ENCODE assay signal across 9 cellular contexts in genomic region chr1:209235170-209235569, GRCh38.
"Had no signal": no experiment of that assay in that cellular context is flagged by ENCODE, and none has a peak within 500 bp of the region (broad histone marks: within the 10 kb centered on the region; RNA-seq: fewer than 3 reads in every experiment).

No MANE protein-coding gene starts in this region.

- FAIRE-seq: H54, HTR-8/SVneo had no signal

- H3K4me2 ChIP-seq: KMS-11 had no signal

- H2AFZ ChIP-seq: GM23248 had no signal

- DNase-seq: GM23248, GOT3, H9, HCEC 1CT, IMR-90, KBM-7 had no signal

- H3K9ac ChIP-seq: GM23248, KMS-11 had no signal

- H3K27ac ChIP-seq: GM23248, KMS-11 had no signal

- H3K4me3 ChIP-seq: GM23248 had no signal
